In the genomic region with DNA sequence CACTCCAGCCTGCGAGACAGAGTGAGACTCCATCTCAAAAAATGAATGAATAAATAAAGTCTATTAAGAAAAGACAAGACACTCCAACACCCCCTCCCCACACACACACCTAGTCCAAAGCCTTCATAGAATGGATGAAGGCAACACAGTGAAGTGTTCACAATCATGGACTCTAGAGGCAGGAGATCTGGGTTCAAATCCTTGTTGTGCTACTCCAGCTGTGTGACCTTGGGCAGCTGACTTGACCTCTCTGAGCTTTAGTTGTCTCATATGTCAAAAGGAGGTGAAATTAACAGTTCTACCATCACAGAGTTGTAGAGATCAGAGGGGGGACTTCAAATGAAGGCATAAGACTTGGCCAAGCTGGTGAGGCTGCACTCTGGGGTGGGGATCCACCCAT, we compare ENCODE assay signal across 30 cellular contexts.
"Had no signal": no experiment of that assay in that cellular context is flagged by ENCODE, and none has a peak within 500 bp of the region (broad histone marks: within the 10 kb centered on the region; RNA-seq: fewer than 3 reads in every experiment).

No MANE protein-coding gene starts in this region.

- FAIRE-seq: bronchial epithelial cell, TTC549 had no signal

- H3K9me3 ChIP-seq: ascending aorta had no signal

- H3K4me1 ChIP-seq: ascending aorta had no signal

- ATAC-seq: activated CD4-positive, alpha-beta T cell treated with anti-CD3 and anti-CD28 coated beads for 36 hours; activated CD8-positive, alpha-beta memory T cell treated with anti-CD3 and anti-CD28 coated beads, Interleukin-2, amount 10 ng/mL, durations not matched to agents 7 days and 5 days; activated CD8-positive, alpha-beta T cell treated with anti-CD3 and anti-CD28 coated beads, Interleukin-2, amount 10 ng/mL, durations not matched to agents 7 days and 5 days; activated naive CD8-positive, alpha-beta T cell treated with anti-CD3 and anti-CD28 coated beads, Interleukin-2, amount 50 U/mL, for 24 hours had no signal

- H3K4me3 ChIP-seq: ascending aorta, cardiac muscle cell had no signal

- H3K36me3 ChIP-seq: ascending aorta, cardiac muscle cell had no signal

- DNase-seq: activated B cell treated with CpG ODN at 0.5 μM for 24 hours; activated CD4-positive, alpha-beta memory T cell treated with anti-CD3 and anti-CD28 coated beads, Interleukin-2, amount 10 ng/mL, durations not matched to agents 7 days and 5 days; activated CD4-positive, alpha-beta T cell treated with anti-CD3 and anti-CD28 coated beads for 1 hour; activated CD4-positive, alpha-beta T cell treated with anti-CD3 and anti-CD28 coated beads for 36 hours; activated CD4-positive, alpha-beta T cell treated with anti-CD3 and anti-CD28 coated beads for 48 hours; activated CD4-positive, alpha-beta T cell treated with anti-CD3 and anti-CD28 coated beads, Interleukin-2, amount 10 ng/mL, durations not matched to agents 7 days and 5 days; activated CD4-positive, alpha-beta T cell treated with anti-CD3 and anti-CD28 coated beads, Interleukin-2, amount 50 U/mL, for 48 hours; activated CD8-positive, alpha-beta memory T cell treated with anti-CD3 and anti-CD28 coated beads for 24 hours; activated CD8-positive, alpha-beta memory T cell treated with anti-CD3 and anti-CD28 coated beads, Interleukin-2, amount 10 ng/mL, durations not matched to agents 7 days and 5 days; activated CD8-positive, alpha-beta memory T cell treated with anti-CD3 and anti-CD28 coated beads, Interleukin-2, amount 50 U/mL, for 48 hours; activated CD8-positive, alpha-beta T cell treated with anti-CD3 and anti-CD28 coated beads, Interleukin-2, amount 10 ng/mL, durations not matched to agents 7 days and 5 days; activated effector memory CD4-positive, alpha-beta T cell treated with Interleukin-2 at 50 U/mL for 16 hours; activated gamma-delta T cell; activated naive CD4-positive, alpha-beta T cell treated with anti-CD3 and anti-CD28 coated beads, Interleukin-2, amount 10 ng/mL, durations not matched to agents 7 days and 5 days; activated naive CD4-positive, alpha-beta T cell treated with Interleukin-2 at 50 U/mL for 16 hours; activated naive CD8-positive, alpha-beta T cell treated with anti-CD3 and anti-CD28 coated beads, Interleukin-2, amount 10 ng/mL, durations not matched to agents 7 days and 5 days; activated naive CD8-positive, alpha-beta T cell treated with anti-CD3 and anti-CD28 coated beads, Interleukin-2, amount 50 U/mL, for 24 hours; activated T-cell treated with anti-CD3 and anti-CD28 coated beads, Interleukin-2, amount 50 U/mL, for 24 hours; activated T-cell treated with anti-CD3 and anti-CD28 coated beads, Interleukin-2, amount 50 U/mL, for 48 hours; amygdala; anterior cingulate cortex; caudate nucleus; cerebellar nuclear complex; T-helper 2 cell; T-helper 9 cell had no signal

- H3K27me3 ChIP-seq: ascending aorta, cardiac muscle cell had no signal

- H3K27ac ChIP-seq: ascending aorta, cardiac muscle cell, VCaP had no signal
